11 cellular contexts compared by ENCODE assay signal in genomic region chr9:13142776-13143175, GRCh38.
"Had no signal": no experiment of that assay in that cellular context is flagged by ENCODE, and none has a peak within 500 bp of the region (broad histone marks: within the 10 kb centered on the region; RNA-seq: fewer than 3 reads in every experiment).

No MANE protein-coding gene starts in this region.

- H3K9me3 ChIP-seq: body of pancreas, left ventricle myocardium inferior, prostate gland, stomach, tibial artery had no signal

- H3K4me1 ChIP-seq: body of pancreas, prostate gland had no signal

- H3K27me3 ChIP-seq: body of pancreas, stomach, tibial artery had no signal

- H3K27ac ChIP-seq: body of pancreas, left ventricle myocardium inferior, prostate gland, stomach had no signal

- H3K36me3 ChIP-seq: prostate gland had no signal

- ATAC-seq: body of pancreas, natural killer cell, sciatic nerve had no signal

- DNase-seq: activated CD4-positive, alpha-beta T cell treated with anti-CD3 and anti-CD28 coated beads for 1 hour; activated CD4-positive, alpha-beta T cell treated with anti-CD3 and anti-CD28 coated beads, Interleukin-2, amount 50 U/mL, for 48 hours; body of pancreas; cerebellar nuclear complex; left ventricle myocardium inferior; natural killer cell; stimulated activated CD4-positive, alpha-beta T cell treated with anti-CD3 and anti-CD28 coated beads, Interleukin-2, amount 100 ng/mL, for 24 hours; stomach; tibial artery had no signal

- H3K4me3 ChIP-seq: body of pancreas, left ventricle myocardium inferior, prostate gland, stomach, tibial artery had no signal
